ENCODE assay signal across 7 cellular contexts in the genomic region with DNA sequence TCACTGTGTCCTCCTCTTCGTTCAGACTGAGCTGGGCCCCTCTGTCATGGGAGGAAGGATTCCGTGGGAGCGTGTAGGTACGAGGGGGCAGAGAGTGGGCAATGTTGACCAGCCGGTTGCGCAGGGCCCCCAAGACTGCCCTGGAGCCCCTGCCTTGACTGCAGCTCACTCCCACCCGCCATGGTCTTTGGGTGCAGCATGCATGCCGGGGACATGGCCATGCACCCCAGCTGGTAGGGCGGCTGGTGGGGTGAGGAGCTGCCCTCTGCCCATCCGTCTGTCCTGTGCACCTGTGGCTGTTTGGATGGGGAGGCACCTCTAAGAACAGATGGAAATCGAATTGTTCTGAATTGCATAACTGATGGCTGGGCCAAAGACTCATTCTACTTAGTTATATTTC. TPM values are rescaled to one million over a fixed set of nuclear protein-coding genes. Genes with fewer than 3 reads are reported as not detected.
"Had no signal": no experiment of that assay in that cellular context is flagged by ENCODE, and none has a peak within 500 bp of the region (broad histone marks: within the 10 kb centered on the region; RNA-seq: fewer than 3 reads in every experiment).

No MANE protein-coding gene starts in this region.

- FAIRE-seq: H54 had no signal

- H3K36me3 ChIP-seq: HAP-1 had no signal

- H3K9ac ChIP-seq: GM23248 had no signal

- H3K27ac ChIP-seq: GM23248 had no signal

- H3K9me3 ChIP-seq: HAP-1 had no signal

- H3K4me3 Mint-ChIP-seq: IgD-negative memory B cell had no signal

- H3K4me3 ChIP-seq: GM23248, HAP-1 had no signal

- H3K4me1 Mint-ChIP-seq: IgD-negative memory B cell had no signal

- DNase-seq: GM23248, GOT3, KBM-7 had no signal

- H3K27ac Mint-ChIP-seq: IgD-negative memory B cell had no signal

- H2AFZ ChIP-seq: GM23248 had no signal

- H3K4me1 ChIP-seq: HAP-1 had no signal

RNA-seq across cellular contexts. Expression of a gene that starts 42.6 kb away (rescaled TPM):
- total RNA-seq: HT-29 had no signal
- polyA plus RNA-seq: IgD-negative memory B cell had no signal
